10 cellular contexts compared by ENCODE assay signal in genomic region chr14:57189070-57189469, GRCh38.
A peak's percentile ranks its signal among the peaks of the same experiment; 100 is the strongest.
DNase-seq lines count a peak whose midpoint lies in the region; FAIRE-seq and TF ChIP-seq lines count a peak whose summit lies in the region.
"Had no signal": no experiment of that assay in that cellular context is flagged by ENCODE, and none has a peak within 500 bp of the region (broad histone marks: within the 10 kb centered on the region; RNA-seq: fewer than 3 reads in every experiment).

No MANE protein-coding gene starts in this region.

- TF ChIP-seq CTCF in SK-N-SH (IDR thresholded peaks at IDR 0.05) (peak; percentile 49), coronary artery (IDR thresholded peaks at IDR 0.05) (no peak)

- H3K4me2 ChIP-seq in SK-N-SH = no peak overlapping the region

- CTCF ChIA-PET in SK-N-SH (lab: Yijun Ruan, JAX) = interaction anchor here (0.7 to 8.3 kb wide), 8 partner anchors 10 to 698 kb away, joined by 3 to 74 read pairs (median 3); no protein-coding TSS in a partner anchor

- H3K27me3 ChIP-seq in SK-N-SH (ENCODE audit: insufficient read depth) = peaks cover 29% of the 10 kb centered on the region; the same call in 1 of the 2 replicates

- no peak for TF ChIP-seq POLR2A in H54 (IDR thresholded peaks at IDR 0.05; ENCODE audit: low read depth, low read length)

- H3K9me2 ChIP-seq in SK-N-SH = no peaks in the 10 kb centered on the region

- H3F3A ChIP-seq in SK-N-SH (replicated peaks; ENCODE audit: insufficient read depth) = no peaks in the 10 kb centered on the region

- H3K27ac ChIP-seq in SK-N-SH (ENCODE audit: low read depth in 2 of 2, low read length in 1 of 2) (no peak overlapping the region), coronary artery (no peak overlapping the region)
- H3K27ac ChIP-seq: neutrophil had no signal

- H3K36me3 ChIP-seq in SK-N-SH (replicated peaks in 1 of 2; ENCODE audit: control insufficient read depth in 1 of 2, insufficient read depth in 2 of 2, low read length in 1 of 2) = no peaks in the 10 kb centered on the region
- H3K36me3 ChIP-seq: neutrophil had no signal

- WGBS in SK-N-SH (ENCODE audit: low lambda C conversion rate) = 14% methylated on average over 7 of the region's 7 CpGs

- H4K20me1 ChIP-seq in SK-N-SH (ENCODE audit: insufficient read depth) = no peaks in the 10 kb centered on the region

- FAIRE-seq in H54 (lab: Jason Lieb, UNC) = no peak
- FAIRE-seq: GM12892 had no signal

- DNase-seq in DMS53 treated with DMSO at 0.1 percent for 48 hours (lab: John Stamatoyannopoulos, UW; ENCODE audit: unreplicated experiment) (peak; percentile 68), NCI-H1417 (lab: John Stamatoyannopoulos, UW) (peak; percentile 26 to 83 (median 53)), SK-N-SH (peak; percentile 48), midbrain (lab: John Stamatoyannopoulos, UW) (peak; percentile 38), coronary artery (ENCODE audit: low spot score) (no peak), H54 (ENCODE audit: insufficient read length, low spot score) (no peak)
- no peak for DNase-seq in activated effector memory CD4-positive, alpha-beta T cell treated with anti-CD3 and anti-CD28 coated beads, Interleukin-2, amount 50 U/mL, for 16 hours
- no peak for DNase-seq in activated CD4-positive, alpha-beta T cell treated with anti-CD3 and anti-CD28 coated beads for 4 hours

- no peak overlapping the region for H2AFZ ChIP-seq in SK-N-SH (ENCODE audit: low read depth)

- H3K79me2 ChIP-seq in SK-N-SH (ENCODE audit: insufficient read depth) = no peaks in the 10 kb centered on the region

- TF ChIP-seq RAD21 in SK-N-SH (IDR thresholded peaks at IDR 0.05; ENCODE audit: low read length) = peak; percentile 75

- no peaks in the 10 kb centered on the region for H3K9me3 ChIP-seq in SK-N-SH
- H3K9me3 ChIP-seq: neutrophil had no signal

- H3K4me1 ChIP-seq in SK-N-SH (ENCODE audit: control insufficient read depth in 1 of 2, insufficient read depth in 2 of 2, low read depth in 1 of 2, low read length in 1 of 2) = no peaks in the 10 kb centered on the region

- no peak overlapping the region for H3K9ac ChIP-seq in SK-N-SH

- POLR2A ChIA-PET in SK-N-SH (lab: Yijun Ruan, JAX) = no interaction called here

- H3K4me3 ChIP-seq in SK-N-SH (ENCODE audit: low read depth in 2 of 2, low read length in 1 of 2) (no peak overlapping the region), coronary artery (no peak overlapping the region)

- no peak for TF ChIP-seq EP300 in SK-N-SH (IDR thresholded peaks at IDR 0.05; ENCODE audit: borderline replicate concordance in 1 of 2, low read depth in 1 of 2, low read length in 1 of 2)

TF ChIP-seq in SK-N-SH, 30 proteins besides CTCF, POLR2A, EP300 and RAD21:
- no peak for TF ChIP-seq CHD2 (IDR thresholded peaks at IDR 0.05; ENCODE audit: low read length, partially characterized antibody)
- no peak for TF ChIP-seq ELF1 (IDR thresholded peaks at IDR 0.05)
- peak; percentile 45; the same call in 1 of the 2 replicates for TF ChIP-seq SMC3 (IDR thresholded peaks at IDR 0.05; ENCODE audit: low read depth, low read length)

Comparison
In these comparisons a context has a peak if more than half of its experiments do, and no peak if none do; other contexts are left out.
1. DNase-seq: peak in DMS53 treated with DMSO at 0.1 percent for 48 hours (single experiment), NCI-H1417 (3 of 3), SK-N-SH (single experiment) and midbrain (single experiment); none in coronary artery (single experiment), activated effector memory CD4-positive, alpha-beta T cell treated with anti-CD3 and anti-CD28 coated beads, Interleukin-2, amount 50 U/mL, for 16 hours (single experiment), activated CD4-positive, alpha-beta T cell treated with anti-CD3 and anti-CD28 coated beads for 4 hours (0 of 2) and H54 (single experiment).